ENCODE assay signal across 14 cellular contexts in the genomic region with DNA sequence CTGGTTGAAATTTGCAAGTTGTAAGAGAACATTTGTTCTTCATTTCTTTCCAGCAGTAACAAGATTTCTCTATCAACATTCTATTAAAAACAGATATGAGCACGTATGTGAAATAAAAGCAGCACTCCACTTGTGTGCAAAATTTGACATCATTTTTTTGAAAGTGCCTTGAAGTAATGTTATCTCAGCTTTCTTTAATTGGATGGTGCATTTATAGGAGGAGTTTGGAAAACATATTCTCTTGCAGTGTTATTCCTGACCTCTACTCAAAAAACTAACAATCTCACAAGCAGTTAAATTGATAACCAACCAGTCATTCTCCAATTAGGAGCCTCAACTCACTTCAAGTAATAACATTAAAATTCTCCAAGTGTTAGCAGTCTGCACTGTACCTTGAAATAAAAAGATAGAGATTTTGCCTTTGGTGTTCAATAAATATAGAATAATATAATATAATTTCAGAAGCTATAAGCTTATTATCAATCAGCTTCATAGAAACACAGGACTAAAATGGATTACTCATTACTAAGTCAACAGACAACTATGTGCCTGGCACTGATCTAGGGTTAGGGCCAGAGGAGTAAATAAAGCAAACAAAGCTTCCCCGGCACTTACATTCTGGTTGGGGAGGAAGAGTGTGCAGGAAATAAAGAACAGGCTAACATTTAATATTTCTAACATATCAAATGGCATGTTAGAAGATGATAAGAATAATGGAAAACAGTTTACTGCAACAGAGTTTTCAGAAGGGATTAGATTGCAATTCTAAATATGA.
DNase-seq lines count a peak whose midpoint lies in the region; ATAC-seq and TF ChIP-seq lines count a peak whose summit lies in the region.
"Had no signal": no experiment of that assay in that cellular context is flagged by ENCODE, and none has a peak within 500 bp of the region (broad histone marks: within the 10 kb centered on the region; RNA-seq: fewer than 3 reads in every experiment).

No MANE protein-coding gene starts in this region.

- CTCF ChIA-PET in T-cell (lab: Charles Lee): interaction anchor here (0.6 to 0.7 kb wide), 2 partner anchors 11 to 90 kb away, joined by 3 to 4 read pairs; no protein-coding TSS in a partner anchor

- H3K4me3 ChIP-seq in choroid plexus epithelial cell (ENCODE audit: low read depth, low read length): no peak overlapping the region
- H3K4me3 ChIP-seq in vagina: no peak overlapping the region
- H3K4me3 ChIP-seq: BLaER1 treated with 17β-estradiol and CSF1 and Interleukin-3, amounts not matched to agents 10 nM and 100 nM; SK-N-MC had no signal

- TF ChIP-seq CTCF in choroid plexus epithelial cell (conservative IDR thresholded peaks at IDR 0.05; ENCODE audit: low read depth, low read length) (no peak), mesothelial cell of epicardium (IDR thresholded peaks at IDR 0.05; ENCODE audit: unreplicated experiment) (no peak), vagina (IDR thresholded peaks at IDR 0.05) (no peak)

- H3K4me1 Mint-ChIP-seq in mesothelial cell of epicardium (peaks cover 31% of the 10 kb centered on the region), T-cell (peaks cover 1 to 8% (median 3%) of the 10 kb centered on the region in 3 donors)

- TF ChIP-seq POLR2A in vagina (IDR thresholded peaks at IDR 0.05): no peak

- no peaks in the 10 kb centered on the region for H3K27me3 ChIP-seq in vagina
- H3K27me3 ChIP-seq: BLaER1 treated with 17β-estradiol and CSF1 and Interleukin-3, amounts not matched to agents 10 nM and 100 nM had no signal

- H3K27ac ChIP-seq in vagina: no peak overlapping the region
- H3K27ac ChIP-seq: BLaER1 treated with 17β-estradiol and CSF1 and Interleukin-3, amounts not matched to agents 10 nM and 100 nM; SK-N-MC had no signal

- H3K9me3 Mint-ChIP-seq in mesothelial cell of epicardium: no peaks in the 10 kb centered on the region
- H3K9me3 Mint-ChIP-seq in T-cell: no peaks in the 10 kb centered on the region
- H3K9me3 Mint-ChIP-seq: activated B cell treated with CpG ODN at 0.5 μM for 24 hours; H9; stimulated activated naive B cell treated with anti-CD40 and anti-IgM and Interleukin-4, amounts not matched to agents 10 μg/mL and 1 μg/mL and 100 μg/mL, for 72 hours had no signal

- DNase-seq in DMS153 (lab: John Stamatoyannopoulos, UW) (peak; percentile 58), LHCN-M2 (ENCODE audit: low read depth) (peak; percentile 26), choroid plexus epithelial cell (ENCODE audit: low read depth) (peak; percentile 29), mesothelial cell of epicardium (ENCODE audit: low spot score in 2 of 2, unreplicated experiment in 2 of 2) (no peak), T-cell (no peak), vagina (ENCODE audit: extremely low spot score in 2 of 2) (no peak), Right ventricle myocardium superior (no peak), DMS79 (lab: John Stamatoyannopoulos, UW) (no peak)
- DNase-seq: activated B cell treated with CpG ODN at 0.5 μM for 24 hours; H9; stimulated activated CD4-positive, alpha-beta T cell treated with anti-CD3 and anti-CD28 coated beads, Interleukin-4, amount 100 ng/mL, for 24 hours; stimulated activated naive B cell treated with anti-CD40 and anti-IgM and Interleukin-4, amounts not matched to agents 10 μg/mL and 1 μg/mL and 100 μg/mL, for 72 hours had no signal

- intact Hi-C loops in vagina (cut with DNase I): no loop called here
- intact Hi-C loops in Right ventricle myocardium superior (cut with DNase I): no loop called here

- no peaks in the 10 kb centered on the region for H3K27me3 Mint-ChIP-seq in mesothelial cell of epicardium (ENCODE audit: low read depth)
- H3K27me3 Mint-ChIP-seq in T-cell: no peaks in the 10 kb centered on the region
- H3K27me3 Mint-ChIP-seq: activated B cell treated with CpG ODN at 0.5 μM for 24 hours; stimulated activated naive B cell treated with anti-CD40 and anti-IgM and Interleukin-4, amounts not matched to agents 10 μg/mL and 1 μg/mL and 100 μg/mL, for 72 hours had no signal

- ATAC-seq in T-cell (replicated peaks in 1 of 4) (no peak), Right ventricle myocardium superior (ENCODE audit: poor library complexity) (no peak)
- ATAC-seq: stimulated activated naive B cell treated with anti-CD40 and anti-IgM and Interleukin-4, amounts not matched to agents 10 μg/mL and 1 μg/mL and 100 μg/mL, for 72 hours had no signal

- no peaks in the 10 kb centered on the region for H3K36me3 ChIP-seq in vagina
- H3K36me3 ChIP-seq: BLaER1 treated with 17β-estradiol and CSF1 and Interleukin-3, amounts not matched to agents 10 nM and 100 nM had no signal

- H3K4me1 ChIP-seq in vagina: peaks cover 47% of the 10 kb centered on the region

- H3K27ac Mint-ChIP-seq in mesothelial cell of epicardium (peak overlapping the region; percentile 21), T-cell (no peak overlapping the region)
- H3K27ac Mint-ChIP-seq: activated B cell treated with CpG ODN at 0.5 μM for 24 hours; H9; stimulated activated naive B cell treated with anti-CD40 and anti-IgM and Interleukin-4, amounts not matched to agents 10 μg/mL and 1 μg/mL and 100 μg/mL, for 72 hours had no signal

- H3K36me3 Mint-ChIP-seq in mesothelial cell of epicardium: no peaks in the 10 kb centered on the region
- no peaks in the 10 kb centered on the region for H3K36me3 Mint-ChIP-seq in T-cell
- H3K36me3 Mint-ChIP-seq: stimulated activated naive B cell treated with anti-CD40 and anti-IgM and Interleukin-4, amounts not matched to agents 10 μg/mL and 1 μg/mL and 100 μg/mL, for 72 hours had no signal

- no peaks in the 10 kb centered on the region for H3K9me3 ChIP-seq in vagina

- H3K4me3 Mint-ChIP-seq in mesothelial cell of epicardium (no peak overlapping the region), T-cell (no peak overlapping the region)
- H3K4me3 Mint-ChIP-seq: activated B cell treated with CpG ODN at 0.5 μM for 24 hours; H9; stimulated activated naive B cell treated with anti-CD40 and anti-IgM and Interleukin-4, amounts not matched to agents 10 μg/mL and 1 μg/mL and 100 μg/mL, for 72 hours had no signal

- POLR2A ChIA-PET in T-cell (lab: Charles Lee): no interaction called here

Comparison
In these comparisons a context has a peak if more than half of its experiments do, and no peak if none do; other contexts are left out.
1. DNase-seq: peak in DMS153 (single experiment), LHCN-M2 (single experiment) and choroid plexus epithelial cell (single experiment); none in mesothelial cell of epicardium (0 of 2), T-cell (0 of 34), vagina (0 of 2), Right ventricle myocardium superior (single experiment) and DMS79 (single experiment).